ENCODE assay signal across 15 cellular contexts in genomic region chr1:66266756-66267155, GRCh38.
DNase-seq lines count a peak whose midpoint lies in the region; ATAC-seq and TF ChIP-seq lines count a peak whose summit lies in the region.
"Had no signal": no experiment of that assay in that cellular context is flagged by ENCODE, and none has a peak within 500 bp of the region (broad histone marks: within the 10 kb centered on the region; RNA-seq: fewer than 3 reads in every experiment).

No MANE protein-coding gene starts in this region.

- no TSS peak for BruUV-seq in PC-3 (replicated peaks; lab: Mats Ljungman, UMichigan)

- H3K4me1 Mint-ChIP-seq in activated T-helper 1 cell treated with anti-CD3 and anti-CD28 coated beads, Interleukin-12 subunit alpha, Interleukin-12 subunit beta, Interleukin-2, Interleukin-4 antibody, amounts not matched to agents 30 ng/mL and 10 ng/mL and 1 ng/mL, durations not matched to agents 14 hours and 24 hours and 36 hours (ENCODE audit: low read depth) = peaks cover 54% of the 10 kb centered on the region

- intact Hi-C loops in PC-3 (cut with micrococcal nuclease) = no loop called here
- intact Hi-C loops in activated T-helper 1 cell treated with anti-CD3 and anti-CD28 coated beads, Interleukin-12 subunit alpha, Interleukin-12 subunit beta, Interleukin-2, Interleukin-4 antibody, amounts not matched to agents 30 ng/mL and 10 ng/mL and 1 ng/mL, durations not matched to agents 14 hours and 24 hours and 36 hours (cut with micrococcal nuclease) = no loop called here

- H3K27ac Mint-ChIP-seq in activated T-helper 1 cell treated with anti-CD3 and anti-CD28 coated beads, Interleukin-12 subunit alpha, Interleukin-12 subunit beta, Interleukin-2, Interleukin-4 antibody, amounts not matched to agents 30 ng/mL and 10 ng/mL and 1 ng/mL, durations not matched to agents 14 hours and 24 hours and 36 hours = no peak overlapping the region

- H3K9me3 ChIP-seq in PC-3 (ENCODE audit: low read length) = no peaks in the 10 kb centered on the region
- no peaks in the 10 kb centered on the region for H3K9me3 ChIP-seq in smooth muscle cell (replicated peaks; ENCODE audit: low read depth)
- H3K9me3 ChIP-seq: tibial nerve had no signal

- H3K36me3 ChIP-seq in PC-3 (ENCODE audit: low read depth, low read length) (no peaks in the 10 kb centered on the region), smooth muscle cell (ENCODE audit: low read depth) (no peaks in the 10 kb centered on the region)
- H3K36me3 ChIP-seq: tibial nerve, WERI-Rb-1 had no signal

- H4K20me1 ChIP-seq in PC-3 (ENCODE audit: low read length) (no peaks in the 10 kb centered on the region), smooth muscle cell (ENCODE audit: low read depth) (no peaks in the 10 kb centered on the region)

- H3K36me3 Mint-ChIP-seq in activated T-helper 1 cell treated with anti-CD3 and anti-CD28 coated beads, Interleukin-12 subunit alpha, Interleukin-12 subunit beta, Interleukin-2, Interleukin-4 antibody, amounts not matched to agents 30 ng/mL and 10 ng/mL and 1 ng/mL, durations not matched to agents 14 hours and 24 hours and 36 hours (ENCODE audit: low read depth) = peaks cover 5% of the 10 kb centered on the region

- H3K9me2 ChIP-seq in PC-3 (replicated peaks; ENCODE audit: low read length) = no peaks in the 10 kb centered on the region

- ATAC-seq in PC-3 = no peak

- no peak overlapping the region for H3K9ac ChIP-seq in PC-3 (ENCODE audit: low read length)
- no peak overlapping the region for H3K9ac ChIP-seq in smooth muscle cell (ENCODE audit: low read depth)

- 73% methylated on average over 3 of the region's 3 CpGs for WGBS in smooth muscle cell (ENCODE audit: low lambda C conversion rate)

- H3K4me1 ChIP-seq in PC-3 (ENCODE audit: insufficient read depth, low read length) = peaks cover 43% of the 10 kb centered on the region
- H3K4me1 ChIP-seq in smooth muscle cell (ENCODE audit: low read depth) = peaks cover 30% of the 10 kb centered on the region

- no peaks in the 10 kb centered on the region for H3K9me3 Mint-ChIP-seq in activated T-helper 1 cell treated with anti-CD3 and anti-CD28 coated beads, Interleukin-12 subunit alpha, Interleukin-12 subunit beta, Interleukin-2, Interleukin-4 antibody, amounts not matched to agents 30 ng/mL and 10 ng/mL and 1 ng/mL, durations not matched to agents 14 hours and 24 hours and 36 hours

- H3K27me3 ChIP-seq in PC-3 (ENCODE audit: low read length) (no peaks in the 10 kb centered on the region), smooth muscle cell (ENCODE audit: low read depth) (no peaks in the 10 kb centered on the region)
- H3K27me3 ChIP-seq: tibial nerve had no signal

- no peak for TF ChIP-seq CTCF in PC-3 (conservative IDR thresholded peaks at IDR 0.05; ENCODE audit: low read depth, low read length)
- TF ChIP-seq CTCF in smooth muscle cell (IDR thresholded peaks at IDR 0.05; ENCODE audit: borderline replicate concordance, insufficient read depth, poor library complexity, severe bottlenecking) = no peak

- peak overlapping the region; percentile 29 for H3K4me2 ChIP-seq in PC-3 (ENCODE audit: low read length)
- no peak overlapping the region for H3K4me2 ChIP-seq in smooth muscle cell

- POLR2A ChIA-PET in PC-3 (lab: Charles Lee; ENCODE audit: unreplicated experiment) = no interaction called here

- H3K79me2 ChIP-seq in PC-3 (ENCODE audit: low read length) = no peaks in the 10 kb centered on the region
- no peaks in the 10 kb centered on the region for H3K79me2 ChIP-seq in smooth muscle cell (ENCODE audit: low read depth)

- H3K27me3 Mint-ChIP-seq in activated T-helper 1 cell treated with anti-CD3 and anti-CD28 coated beads, Interleukin-12 subunit alpha, Interleukin-12 subunit beta, Interleukin-2, Interleukin-4 antibody, amounts not matched to agents 30 ng/mL and 10 ng/mL and 1 ng/mL, durations not matched to agents 14 hours and 24 hours and 36 hours (ENCODE audit: insufficient read depth) = peaks cover 2% of the 10 kb centered on the region

- DNase-seq in NOMO-1 treated with DMSO at 0.1 percent for 48 hours (lab: John Stamatoyannopoulos, UW; ENCODE audit: unreplicated experiment) (peak; percentile 19), NOMO-1 treated with dmso at 0.1 percent for 144 hours (lab: John Stamatoyannopoulos, UW; ENCODE audit: unreplicated experiment) (no peak), PC-3 (no peak), epithelial cell of prostate (ENCODE audit: low read depth, low spot score) (no peak), smooth muscle cell (lab: John Stamatoyannopoulos, UW; ENCODE audit: unreplicated experiment) (no peak), T-helper 9 cell (no peak), NCI-H2171 (lab: John Stamatoyannopoulos, UW) (no peak)
- no peak for DNase-seq in activated T-helper 1 cell treated with anti-CD3 and anti-CD28 coated beads, Interleukin-12 subunit alpha, Interleukin-12 subunit beta, Interleukin-2, Interleukin-4 antibody, amounts not matched to agents 30 ng/mL and 10 ng/mL and 1 ng/mL, durations not matched to agents 14 hours and 24 hours and 36 hours (ENCODE audit: low spot score)
- DNase-seq: 8988T; activated gamma-delta T cell treated with Interleukin-2 at 50 U/mL for 16 hours; effector CD4-positive, alpha-beta T cell; kidney glomerular epithelial cell; stimulated activated CD4-positive, alpha-beta T cell treated with anti-CD3 and anti-CD28 coated beads, Interleukin-1b, Interleukin-23, amount 100 ng/mL, for 48 hours; WERI-Rb-1 had no signal

- H3K4me3 ChIP-seq in PC-3 (ENCODE audit: low read length) (no peak overlapping the region), smooth muscle cell (no peak overlapping the region)
- H3K4me3 ChIP-seq: tibial nerve had no signal

- H3F3A ChIP-seq in PC-3 (ENCODE audit: low read length, unreplicated experiment) (no peaks in the 10 kb centered on the region), smooth muscle cell (ENCODE audit: low read depth) (peaks cover 18% of the 10 kb centered on the region)

- CTCF ChIA-PET in PC-3 (lab: Charles Lee) = no interaction called here

- no peak overlapping the region for H3K4me3 Mint-ChIP-seq in activated T-helper 1 cell treated with anti-CD3 and anti-CD28 coated beads, Interleukin-12 subunit alpha, Interleukin-12 subunit beta, Interleukin-2, Interleukin-4 antibody, amounts not matched to agents 30 ng/mL and 10 ng/mL and 1 ng/mL, durations not matched to agents 14 hours and 24 hours and 36 hours

- H3K27ac ChIP-seq in PC-3 (ENCODE audit: low read length) (peak overlapping the region; percentile 33), epithelial cell of prostate (peak overlapping the region; percentile 10), smooth muscle cell (ENCODE audit: low read depth) (no peak overlapping the region)
- H3K27ac ChIP-seq: WERI-Rb-1 had no signal

- H2AFZ ChIP-seq in PC-3 (ENCODE audit: low read length) (0 out of 2 replicates have a peak overlapping the region, but pooled peaks have one; percentile 19), smooth muscle cell (ENCODE audit: low read depth) (peak overlapping the region; percentile 34)
